Comparison of ENCODE assay signal across 35 cellular contexts in the genomic region with DNA sequence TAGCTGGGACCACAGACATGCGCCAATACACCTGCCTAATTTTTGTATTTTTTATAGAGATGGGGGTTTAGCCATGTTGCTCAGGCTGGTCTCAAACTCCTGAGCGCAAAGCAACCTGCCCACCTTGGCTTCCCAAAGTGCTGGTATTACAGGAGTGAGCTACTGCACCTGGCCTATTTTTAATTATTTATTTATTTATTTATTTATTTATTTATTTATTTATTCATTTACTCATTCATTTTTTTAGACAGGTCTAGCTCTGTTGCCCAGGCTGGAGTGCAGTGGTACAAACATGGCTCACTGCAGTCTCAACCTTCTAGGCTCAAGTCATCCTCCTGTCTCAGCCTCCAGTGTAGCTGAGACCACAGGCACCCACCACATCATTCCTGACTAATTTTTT.
"Had no signal": no experiment of that assay in that cellular context is flagged by ENCODE, and none has a peak within 500 bp of the region (broad histone marks: within the 10 kb centered on the region; RNA-seq: fewer than 3 reads in every experiment).

No MANE protein-coding gene starts in this region.

- H3K4me3 ChIP-seq: MG63 had no signal

- DNase-seq: Karpas-422, Kasumi-1, MG63, MM.1S, MV-4-11, NCI-H1048, NCI-H1092, NCI-H1092 treated with DMSO at 0.1 percent for 48 hours, NCI-H1105, NCI-H1105 treated with DMSO at 0.1 percent for 48 hours, NCI-H1417, NCI-H1417 treated with DMSO at 0.1 percent for 48 hours, NCI-H1436, NCI-H1436 treated with DMSO at 0.1 percent for 48 hours, NCI-H146, NCI-H1694, NCI-H1694 treated with DMSO at 0.1 percent for 48 hours, NCI-H187, NCI-H187 treated with DMSO at 0.1 percent for 48 hours, NCI-H1930, NCI-H2029, NCI-H2029 treated with DMSO at 0.1 percent for 48 hours, NCI-H2081, NCI-H2081 treated with DMSO at 0.1 percent for 48 hours, NCI-H2107, NCI-H2171, NCI-H2227 treated with DMSO at 0.1 percent for 48 hours, NCI-H226, NCI-H345, NCI-H446, NCI-H446 treated with DMSO at 0.1 percent for 48 hours, NCI-H510A, NCI-H510A treated with DMSO at 0.1 percent for 48 hours, NCI-H524, NCI-H524 treated with DMSO at 0.1 percent for 48 hours had no signal

- H3K9me3 ChIP-seq: MG63 had no signal

- H3K36me3 ChIP-seq: MG63 had no signal
